9 cellular contexts compared by ENCODE assay signal in genomic region chr11:35334385-35335090, GRCh38.
DNase-seq lines count a peak whose midpoint lies in the region; ATAC-seq, FAIRE-seq and TF ChIP-seq lines count a peak whose summit lies in the region.
"Had no signal": no experiment of that assay in that cellular context is flagged by ENCODE, and none has a peak within 500 bp of the region (broad histone marks: within the 10 kb centered on the region; RNA-seq: fewer than 3 reads in every experiment).

No MANE protein-coding gene starts in this region.

- peaks cover 37 to 42% of the 10 kb centered on the region in 2 donors for H3K4me1 Mint-ChIP-seq in effector memory CD8-positive, alpha-beta T cell (ENCODE audit: low read depth in 2 of 2)

- H3K27ac Mint-ChIP-seq in effector memory CD8-positive, alpha-beta T cell = peak overlapping the region; percentile 86 to 93

- H3K4me3 Mint-ChIP-seq in effector memory CD8-positive, alpha-beta T cell = peak overlapping the region; percentile 23 to 35

- H3K27me3 Mint-ChIP-seq in effector memory CD8-positive, alpha-beta T cell = peaks cover 0 to 16% of the 10 kb centered on the region in 2 donors

- FAIRE-seq in GM12891 (lab: Jason Lieb, UNC) = peak; percentile 72

- DNase-seq in GM12891 (ENCODE audit: insufficient read length, low spot score) (no peak), glomerular visceral epithelial cell (ENCODE audit: extremely low spot score) (no peak), HT-29 (ENCODE audit: low spot score) (no peak), DMS 273 (lab: John Stamatoyannopoulos, UW; ENCODE audit: unreplicated experiment) (no peak)
- DNase-seq in effector memory CD8-positive, alpha-beta T cell = peak; percentile 32 to 53 (median 36)
- no peak for DNase-seq in effector CD4-positive, alpha-beta T cell
- DNase-seq: glutamatergic neuron had no signal

- peaks cover 13% of the 10 kb centered on the region for H3K36me3 Mint-ChIP-seq in effector memory CD8-positive, alpha-beta T cell (ENCODE audit: insufficient read depth)

- no peaks in the 10 kb centered on the region for H3K9me3 Mint-ChIP-seq in effector memory CD8-positive, alpha-beta T cell

- peak; percentile 60 for ATAC-seq in GM19372 (IDR thresholded peaks at IDR 0.05; ENCODE audit: low read depth, unreplicated experiment)
- ATAC-seq in HG03066 (IDR thresholded peaks at IDR 0.05; ENCODE audit: low read depth, unreplicated experiment) = peak; percentile 74
- ATAC-seq in effector memory CD8-positive, alpha-beta T cell (replicated peaks) = peak; percentile 61

- TF ChIP-seq POLR2A in GM12891 (IDR thresholded peaks at IDR 0.05; ENCODE audit: low read depth, low read length) = no peak

TF ChIP-seq in GM12891, 5 proteins besides CTCF, POLR2A, EP300 and RAD21:
- no peak for TF ChIP-seq POU2F2 (IDR thresholded peaks at IDR 0.05; ENCODE audit: low read depth, low read length)
- no peak for TF ChIP-seq SPI1 (IDR thresholded peaks at IDR 0.05; ENCODE audit: low read depth, low read length)
- no peak for TF ChIP-seq POLR2AphosphoS5 (IDR thresholded peaks at IDR 0.05; ENCODE audit: low read depth, low read length)
- TF ChIP-seq PAX5 (IDR thresholded peaks at IDR 0.05; ENCODE audit: insufficient read depth, low read length, severe bottlenecking) = no peak
- no peak for TF ChIP-seq TAF1 (IDR thresholded peaks at IDR 0.05; ENCODE audit: low read depth, low read length)

Comparison
In these comparisons a context has a peak if more than half of its experiments do, and no peak if none do; other contexts are left out.
1. DNase-seq: peak in effector memory CD8-positive, alpha-beta T cell (3 of 3); none in GM12891 (single experiment), effector CD4-positive, alpha-beta T cell (single experiment), glomerular visceral epithelial cell (single experiment), HT-29 (single experiment) and DMS 273 (single experiment).
2. Peak in every context shown above with its lines, with median percentiles within 50 percentile points of each other: ATAC-seq.